ENCODE assay signal across 8 cellular contexts in the genomic region with DNA sequence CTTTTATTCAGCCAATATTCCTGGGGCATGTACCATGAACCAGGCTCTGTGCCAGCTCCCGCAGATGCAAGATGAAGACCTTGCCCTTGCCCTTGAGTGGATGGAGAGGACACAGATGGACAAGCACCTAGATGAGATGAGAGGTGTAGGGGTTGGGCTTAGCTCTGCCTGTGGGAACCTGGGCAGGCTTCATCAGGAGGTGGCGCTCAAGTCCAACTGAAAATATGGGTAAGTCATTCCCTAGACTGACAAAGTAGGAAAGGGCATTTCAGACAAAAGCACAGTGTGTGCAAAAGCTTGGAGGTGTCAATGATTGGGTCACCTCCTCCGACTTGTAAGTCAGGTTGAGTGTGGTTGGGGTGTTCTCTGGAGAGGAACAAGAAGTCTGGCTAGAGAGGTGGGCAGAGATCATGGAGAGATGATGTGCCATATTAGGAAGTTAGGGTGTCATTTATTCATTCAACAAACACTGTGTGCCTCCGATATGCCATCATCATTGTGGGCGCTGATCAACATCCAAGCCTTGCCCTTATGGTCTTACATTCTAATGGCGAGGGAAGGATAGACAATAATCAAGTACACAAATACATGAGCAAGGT.
A peak's percentile ranks its signal among the peaks of the same experiment; 100 is the strongest.
DNase-seq lines count a peak whose midpoint lies in the region; ATAC-seq, FAIRE-seq and TF ChIP-seq lines count a peak whose summit lies in the region.

No MANE protein-coding gene starts in this region.

- WGBS in right cardiac atrium: 47% methylated on average over 6 of the region's 6 CpGs
- 30 to 51% (median 47%) methylated on average over 6 of the region's 6 CpGs for WGBS in small intestine, 3 donors

- no peak overlapping the region for H3K4me3 Mint-ChIP-seq in activated naive CD8-positive, alpha-beta T cell treated with anti-CD3 and anti-CD28 coated beads, Interleukin-2, amount 50 U/mL, for 24 hours

- TF ChIP-seq POLR2A in H54 (IDR thresholded peaks at IDR 0.05; ENCODE audit: low read depth, low read length): no peak

- no peaks in the 10 kb centered on the region for H3K4me1 ChIP-seq in right cardiac atrium (ENCODE audit: control insufficient read depth, insufficient read depth, low read length)
- H3K4me1 ChIP-seq in small intestine (ENCODE audit: control insufficient read depth in 2 of 2, insufficient read depth in 1 of 2, low read depth in 1 of 2, low read length in 1 of 2): no peaks in the 10 kb centered on the region

- H3K27me3 Mint-ChIP-seq in activated naive CD8-positive, alpha-beta T cell treated with anti-CD3 and anti-CD28 coated beads, Interleukin-2, amount 50 U/mL, for 24 hours: no peaks in the 10 kb centered on the region

- H3K36me3 ChIP-seq in small intestine (ENCODE audit: control insufficient read depth in 2 of 2, insufficient read depth in 2 of 2, low read length in 2 of 2): no peaks in the 10 kb centered on the region

- no peaks in the 10 kb centered on the region for H3K36me3 Mint-ChIP-seq in activated naive CD8-positive, alpha-beta T cell treated with anti-CD3 and anti-CD28 coated beads, Interleukin-2, amount 50 U/mL, for 24 hours (ENCODE audit: low read depth)

- no peak for FAIRE-seq in H54 (lab: Jason Lieb, UNC)
- FAIRE-seq in small intestine (lab: Jason Lieb, UNC): no peak

- intact Hi-C loops in right cardiac atrium (cut with DNase I): loop anchor here (2.0 to 10.0 kb wide), 3 partner anchors 326 to 333 kb away; no protein-coding TSS in a partner anchor

- no peaks in the 10 kb centered on the region for H3K4me1 Mint-ChIP-seq in activated naive CD8-positive, alpha-beta T cell treated with anti-CD3 and anti-CD28 coated beads, Interleukin-2, amount 50 U/mL, for 24 hours

- TF ChIP-seq CTCF in C4-2B (conservative IDR thresholded peaks at IDR 0.05): peak; percentile 80

- H3K4me3 ChIP-seq in right cardiac atrium (ENCODE audit: low read length) (no peak overlapping the region), small intestine (ENCODE audit: low read depth in 1 of 2, low read length in 2 of 2) (no peak overlapping the region)

- H3K27ac ChIP-seq in C4-2B (no peak overlapping the region), right cardiac atrium (ENCODE audit: low read length) (no peak overlapping the region), small intestine (ENCODE audit: low read depth in 1 of 2, low read length in 1 of 2) (no peak overlapping the region)

- peak overlapping the region; percentile 48 for H3K27ac Mint-ChIP-seq in activated naive CD8-positive, alpha-beta T cell treated with anti-CD3 and anti-CD28 coated beads, Interleukin-2, amount 50 U/mL, for 24 hours

- H3K9me3 ChIP-seq in right cardiac atrium (ENCODE audit: control insufficient read depth, low read length) (no peaks in the 10 kb centered on the region), small intestine (ENCODE audit: control insufficient read depth, low read depth) (no peaks in the 10 kb centered on the region)

- DNase-seq in H54 (ENCODE audit: insufficient read length, low spot score) (peak; percentile 22), NCI-H2227 (lab: John Stamatoyannopoulos, UW; ENCODE audit: unreplicated experiment) (peak; percentile 65), right cardiac atrium (peak in 2 of 3 donors; percentile 71 to 78), small intestine (peak; percentile 82)
- peak; percentile 28 for DNase-seq in activated naive CD8-positive, alpha-beta T cell treated with anti-CD3 and anti-CD28 coated beads, Interleukin-2, amount 50 U/mL, for 24 hours
- DNase-seq in activated T-cell treated with anti-CD3 and anti-CD28 coated beads, Interleukin-2, amount 50 U/mL, for 1 hour: no peak

- no peaks in the 10 kb centered on the region for H3K27me3 ChIP-seq in right cardiac atrium (ENCODE audit: control insufficient read depth, insufficient read depth)
- H3K27me3 ChIP-seq in small intestine (ENCODE audit: control insufficient read depth in 2 of 2, insufficient read depth in 2 of 2, low read length in 2 of 2): no peaks in the 10 kb centered on the region

- H3K9me3 Mint-ChIP-seq in activated naive CD8-positive, alpha-beta T cell treated with anti-CD3 and anti-CD28 coated beads, Interleukin-2, amount 50 U/mL, for 24 hours: no peaks in the 10 kb centered on the region

- peak; percentile 53 for ATAC-seq in activated naive CD8-positive, alpha-beta T cell treated with anti-CD3 and anti-CD28 coated beads, Interleukin-2, amount 50 U/mL, for 24 hours
- ATAC-seq in right cardiac atrium: peak; percentile 78 to 88
- ATAC-seq in GM18520 (IDR thresholded peaks at IDR 0.05; ENCODE audit: unreplicated experiment): no peak
